ENCODE assay signal across 19 cellular contexts in the genomic region with DNA sequence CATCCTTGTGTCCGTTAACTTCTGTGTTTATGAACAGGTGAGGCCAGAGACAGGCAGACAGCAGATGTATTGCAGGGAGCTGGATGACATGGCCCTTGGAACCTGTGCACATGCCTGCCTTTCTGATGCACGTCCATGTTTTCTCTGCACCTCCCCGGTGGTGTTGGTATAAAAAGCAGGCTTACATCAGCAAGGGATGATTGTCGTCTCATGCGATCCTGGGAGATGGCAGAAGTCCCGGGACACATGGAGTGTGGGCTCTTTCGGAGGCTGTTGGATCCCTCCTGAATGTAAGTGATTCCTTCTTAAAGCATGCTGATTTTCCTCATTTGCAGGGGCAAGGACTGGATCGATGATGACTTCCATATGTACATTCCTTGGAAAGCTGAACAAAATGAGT.
"Had no signal": no experiment of that assay in that cellular context is flagged by ENCODE, and none has a peak within 500 bp of the region (broad histone marks: within the 10 kb centered on the region; RNA-seq: fewer than 3 reads in every experiment).

No MANE protein-coding gene starts in this region.

- H3K4me3 Mint-ChIP-seq: activated naive CD4-positive, alpha-beta T cell treated with anti-CD3 and anti-CD28 coated beads for 36 hours; activated naive CD8-positive, alpha-beta T cell treated with anti-CD3 and anti-CD28 coated beads, Interleukin-2, amount 10 ng/mL, durations not matched to agents 7 days and 5 days; activated T-cell treated with anti-CD3 and anti-CD28 coated beads, Interleukin-2, amount 50 U/mL, for 72 hours; neural crest cell had no signal

- H3K4me3 ChIP-seq: breast epithelium, colonic mucosa, lower lobe of right lung, tibial artery had no signal

- H3K27ac ChIP-seq: breast epithelium, colonic mucosa, lower lobe of right lung, tibial artery had no signal

- H3K36me3 ChIP-seq: colonic mucosa had no signal

- H3K4me1 Mint-ChIP-seq: activated naive CD8-positive, alpha-beta T cell treated with anti-CD3 and anti-CD28 coated beads, Interleukin-2, amount 10 ng/mL, durations not matched to agents 7 days and 5 days; naive thymus-derived CD4-positive, alpha-beta T cell; neural crest cell had no signal

- H3K27me3 Mint-ChIP-seq: activated naive CD8-positive, alpha-beta T cell treated with anti-CD3 and anti-CD28 coated beads, Interleukin-2, amount 10 ng/mL, durations not matched to agents 7 days and 5 days; naive thymus-derived CD4-positive, alpha-beta T cell had no signal

- DNase-seq: activated CD4-positive, alpha-beta T cell treated with anti-CD3 and anti-CD28 coated beads for 1 hour; activated CD4-positive, alpha-beta T cell treated with anti-CD3 and anti-CD28 coated beads, Interleukin-2, amount 50 U/mL, for 1 hour; activated effector memory CD4-positive, alpha-beta T cell treated with Interleukin-2 at 50 U/mL for 16 hours; activated naive CD4-positive, alpha-beta T cell treated with anti-CD3 and anti-CD28 coated beads for 36 hours; activated naive CD8-positive, alpha-beta T cell treated with anti-CD3 and anti-CD28 coated beads, Interleukin-2, amount 10 ng/mL, durations not matched to agents 7 days and 5 days; activated T-cell treated with anti-CD3 and anti-CD28 coated beads, Interleukin-2, amount 50 U/mL, for 72 hours; amniotic stem cell; colonic mucosa; hippocampal formation; lower lobe of right lung; mesendoderm; naive thymus-derived CD4-positive, alpha-beta T cell; posterior cingulate gyrus; stimulated activated CD4-positive, alpha-beta T cell treated with anti-CD3 and anti-CD28 coated beads, Interleukin-4, amount 100 ng/mL, for 24 hours; stimulated activated naive CD8-positive, alpha-beta T cell treated with anti-CD3 and anti-CD28 coated beads, Interleukin-15, Interleukin-2, amounts not matched to agents 100 U/mL and 50 U/mL, for 24 hours; T-helper 9 cell had no signal

- H3K27me3 ChIP-seq: breast epithelium, colonic mucosa, tibial artery had no signal

- ATAC-seq: activated T-cell treated with anti-CD3 and anti-CD28 coated beads, Interleukin-2, amount 50 U/mL, for 72 hours; lower lobe of right lung; naive thymus-derived CD4-positive, alpha-beta T cell; stimulated activated naive CD8-positive, alpha-beta T cell treated with anti-CD3 and anti-CD28 coated beads, Interleukin-15, Interleukin-2, amounts not matched to agents 100 U/mL and 50 U/mL, for 24 hours had no signal

- H3K27ac Mint-ChIP-seq: activated naive CD4-positive, alpha-beta T cell treated with anti-CD3 and anti-CD28 coated beads for 36 hours; activated naive CD8-positive, alpha-beta T cell treated with anti-CD3 and anti-CD28 coated beads, Interleukin-2, amount 10 ng/mL, durations not matched to agents 7 days and 5 days; activated T-cell treated with anti-CD3 and anti-CD28 coated beads, Interleukin-2, amount 50 U/mL, for 72 hours; naive thymus-derived CD4-positive, alpha-beta T cell had no signal

- H3K4me1 ChIP-seq: breast epithelium, colonic mucosa, lower lobe of right lung, tibial artery had no signal
